9 cellular contexts compared by ENCODE assay signal in genomic region chr3:183449391-183449790, GRCh38. TPM values are rescaled to one million over a fixed set of nuclear protein-coding genes. Genes with fewer than 3 reads are reported as not detected.
DNase-seq lines count a peak whose midpoint lies in the region; ATAC-seq and TF ChIP-seq lines count a peak whose summit lies in the region.
"Had no signal": no experiment of that assay in that cellular context is flagged by ENCODE, and none has a peak within 500 bp of the region (broad histone marks: within the 10 kb centered on the region; RNA-seq: fewer than 3 reads in every experiment).

No MANE protein-coding gene starts in this region.

- H3K4me3 Mint-ChIP-seq in T-helper 2 cell treated with Interferon-gamma antibody and Interleukin-4, amounts not matched to agents 5 μg/mL and 100 μg/mL, for 36 hours = no peak overlapping the region

- CTCF ChIA-PET in HEK293 (lab: Yijun Ruan, JAX) = interaction anchor here (0.5 to 1.0 kb wide), 4 partner anchors 17 to 496 kb away, joined by 3 read pairs; no protein-coding TSS in a partner anchor

- H3K4me1 ChIP-seq in HEK293 (ENCODE audit: control insufficient read depth, insufficient read depth, low read length) (no peaks in the 10 kb centered on the region), heart left ventricle (peaks cover 4 to 30% (median 21%) of the 10 kb centered on the region in 12 donors), vagina (no peaks in the 10 kb centered on the region)

- H2AFZ ChIP-seq in SU-DHL-6 (ENCODE audit: low read depth, low read length, severe bottlenecking) = no peak overlapping the region

- H3K4me1 Mint-ChIP-seq in T-helper 2 cell treated with Interferon-gamma antibody and Interleukin-4, amounts not matched to agents 5 μg/mL and 100 μg/mL, for 36 hours (ENCODE audit: low read depth) = peaks cover 16% of the 10 kb centered on the region

- H3K27me3 ChIP-seq in SU-DHL-6 (ENCODE audit: low read length) (no peaks in the 10 kb centered on the region), heart left ventricle (no peaks in the 10 kb centered on the region), vagina (no peaks in the 10 kb centered on the region)

- peaks cover 6% of the 10 kb centered on the region for H3K36me3 Mint-ChIP-seq in T-helper 2 cell treated with Interferon-gamma antibody and Interleukin-4, amounts not matched to agents 5 μg/mL and 100 μg/mL, for 36 hours (ENCODE audit: low read depth)

- no peaks in the 10 kb centered on the region for H4K20me1 ChIP-seq in SU-DHL-6 (ENCODE audit: low read depth, low read length)

- H3K27me3 Mint-ChIP-seq in T-helper 2 cell treated with Interferon-gamma antibody and Interleukin-4, amounts not matched to agents 5 μg/mL and 100 μg/mL, for 36 hours (ENCODE audit: low read depth) = no peaks in the 10 kb centered on the region

- H3K4me3 ChIP-seq in HEK293 (ENCODE audit: low read depth, low read length) (0 out of 2 replicates have a peak overlapping the region, but pooled peaks have one; percentile 12), SU-DHL-6 (ENCODE audit: insufficient read depth, low read length, poor library complexity, severe bottlenecking) (no peak overlapping the region), heart left ventricle (peak overlapping the region in 9 of 12 donors; percentile 62 to 88 (median 77)), vagina (no peak overlapping the region)

- intact Hi-C loops in heart left ventricle (cut with DNase I) = no loop called here
- intact Hi-C loops in sciatic nerve (cut with DNase I) = no loop called here
- intact Hi-C loops in vagina (cut with DNase I) = no loop called here

- POLR2A ChIA-PET in HEK293 (lab: Yijun Ruan, JAX) = no interaction called here

- H3K9ac ChIP-seq in SU-DHL-6 (ENCODE audit: low read length) = no peak overlapping the region

- WGBS in heart left ventricle, 4 donors = 4 to 16% (median 11%) methylated on average over 4 of the region's 4 CpGs

- H3K36me3 ChIP-seq in HEK293 (ENCODE audit: control insufficient read depth in 2 of 2, insufficient read depth in 1 of 2, low read length in 2 of 2) (peaks cover 4 to 22% of the 10 kb centered on the region in 2 experiments; a peak in 2 of 3 replicates), SU-DHL-6 (ENCODE audit: low read length) (no peaks in the 10 kb centered on the region; the same call in 1 of the 2 replicates), heart left ventricle (peaks cover 0 to 29% (median 14%) of the 10 kb centered on the region in 9 donors), vagina (no peaks in the 10 kb centered on the region)

- peak overlapping the region; percentile 75 for H3K4me2 ChIP-seq in SU-DHL-6 (ENCODE audit: low read depth, low read length, poor library complexity, severe bottlenecking)

- TF ChIP-seq CTCF in HEK293 (tag by site-specific recombination; IDR thresholded peaks at IDR 0.05) = no peak
- no peak for TF ChIP-seq CTCF in SU-DHL-6 (IDR thresholded peaks at IDR 0.05; ENCODE audit: insufficient read depth, low read length, poor library complexity, severe bottlenecking)
- TF ChIP-seq CTCF in heart left ventricle (IDR thresholded peaks at IDR 0.05) = peak in 2 of 12 donors; percentile 18 to 35
- TF ChIP-seq CTCF in vagina (IDR thresholded peaks at IDR 0.05) = no peak

- H3K27ac Mint-ChIP-seq in T-helper 2 cell treated with Interferon-gamma antibody and Interleukin-4, amounts not matched to agents 5 μg/mL and 100 μg/mL, for 36 hours = no peak overlapping the region

- TF ChIP-seq POLR2A in heart left ventricle (IDR thresholded peaks at IDR 0.05) (no peak), vagina (IDR thresholded peaks at IDR 0.05) (no peak)

- peaks cover 9% of the 10 kb centered on the region; the same call in 1 of the 2 replicates for H3F3A ChIP-seq in SU-DHL-6 (ENCODE audit: insufficient read depth)

- H3K9me2 ChIP-seq in SU-DHL-6 (replicated peaks; ENCODE audit: insufficient read depth, low read length) = no peaks in the 10 kb centered on the region

- H3K79me2 ChIP-seq in SU-DHL-6 (ENCODE audit: insufficient read depth, low read length) = no peaks in the 10 kb centered on the region

- peak in 1 of 5 donors; percentile 31 for DNase-seq in heart left ventricle
- DNase-seq in sciatic nerve (ENCODE audit: low spot score) = no peak
- DNase-seq in vagina (ENCODE audit: extremely low spot score in 2 of 2) = no peak
- DNase-seq in NCI-H226 = no peak
- DNase-seq in T-helper 2 cell treated with Interferon-gamma antibody and Interleukin-4, amounts not matched to agents 5 μg/mL and 100 μg/mL, for 36 hours (ENCODE audit: low spot score) = no peak
- DNase-seq: activated CD4-positive, alpha-beta T cell treated with anti-CD3 and anti-CD28 coated beads for 1 hour; NCI-H1930 had no signal

- H3K9me3 ChIP-seq in HEK293 (ENCODE audit: control insufficient read depth, insufficient read depth, low read depth, low read length) (no peaks in the 10 kb centered on the region), SU-DHL-6 (ENCODE audit: insufficient read depth, low read length) (no peaks in the 10 kb centered on the region), heart left ventricle (peaks cover 0 to 4% (median 0%) of the 10 kb centered on the region in 12 donors), vagina (no peaks in the 10 kb centered on the region)

- H3K9me3 Mint-ChIP-seq in T-helper 2 cell treated with Interferon-gamma antibody and Interleukin-4, amounts not matched to agents 5 μg/mL and 100 μg/mL, for 36 hours = peaks cover 4% of the 10 kb centered on the region

- peak; percentile 35 to 54 (median 47) for ATAC-seq in heart left ventricle
- peak; percentile 45 for ATAC-seq in sciatic nerve

- no peak overlapping the region for H3K27ac ChIP-seq in HEK293 (ENCODE audit: extremely low read depth, low read depth, low read length)
- H3K27ac ChIP-seq in SU-DHL-6 (ENCODE audit: low read depth, low read length) = no peak overlapping the region
- peak overlapping the region in 9 of 12 donors; percentile 11 to 91 (median 56) for H3K27ac ChIP-seq in heart left ventricle
- no peak overlapping the region for H3K27ac ChIP-seq in vagina

TF ChIP-seq in HEK293, 187 proteins besides CTCF, POLR2A, EP300 and RAD21:
- no peak for TF ChIP-seq KLF1 (tag by site-specific recombination; IDR thresholded peaks at IDR 0.05)
- TF ChIP-seq REST (tag by site-specific recombination; IDR thresholded peaks at IDR 0.05) = no peak
- TF ChIP-seq PRDM1 (tag by site-specific recombination; IDR thresholded peaks at IDR 0.05) = peak; percentile 53; the same call in 1 of the 2 replicates
TF ChIP-seq in HEK293: peak in this region for 1.

RNA-seq across cellular contexts. Expression of gene MCF2L2, which starts 21.0 kb away (rescaled TPM):
- 1 to 10 TPM in 1 of 9 donors, under 1 TPM in 7, not detected in 1; 0.12 to 1.4 (median 0.23) TPM for total RNA-seq in heart left ventricle
- under 1 TPM; 0.12 to 0.46 TPM for polyA plus RNA-seq in heart left ventricle
- total RNA-seq in sciatic nerve = 2.6 TPM
- 2.0 TPM for total RNA-seq in vagina

Comparison
In these comparisons a context has a peak if more than half of its experiments do, and no peak if none do; other contexts are left out.
1. H3K27ac ChIP-seq: peak in heart left ventricle (9 of 12); none in HEK293 (single experiment), SU-DHL-6 (single experiment) and vagina (single experiment).
2. H3K4me3 ChIP-seq: peak in HEK293 (single experiment) and heart left ventricle (9 of 12); none in SU-DHL-6 (single experiment) and vagina (0 of 2).